Comparison of ENCODE assay signal across 1 cellular context in genomic region chr6:31528821-31529328, GRCh38.
A peak's percentile ranks its signal among the peaks of the same experiment; 100 is the strongest.
TF ChIP-seq lines count a peak whose summit lies in the region.

Gene MCCD1 (plus strand): TSS chr6:31528962. CDS start chr6:31529015, 53 bp downstream.

TF ChIP-seq in HEK293, 187 proteins besides CTCF, POLR2A, EP300 and RAD21 (continued from another document and continues in another):
- TF ChIP-seq ZFP41 (tag by site-specific recombination; IDR thresholded peaks at IDR 0.05; ENCODE audit: borderline replicate concordance) (no peak), ZNF791 (tag by site-specific recombination; IDR thresholded peaks at IDR 0.05) (no peak), ZSCAN23 (tag by site-specific recombination; IDR thresholded peaks at IDR 0.05) (no peak), ZNF560 (tag by site-specific recombination; IDR thresholded peaks at IDR 0.05; ENCODE audit: borderline replicate concordance) (no peak), ZFP3 (tag by site-specific recombination; IDR thresholded peaks at IDR 0.05; ENCODE audit: low read depth) (no peak), ZSCAN4 (tag by site-specific recombination; IDR thresholded peaks at IDR 0.05) (no peak), ZNF23 (tag by site-specific recombination; IDR thresholded peaks at IDR 0.05; ENCODE audit: borderline replicate concordance) (no peak), ZNF174 (tag by site-specific recombination; IDR thresholded peaks at IDR 0.05) (no peak), ZNF10 (tag by site-specific recombination; IDR thresholded peaks at IDR 0.05) (no peak), ZFP37 (tag by site-specific recombination; IDR thresholded peaks at IDR 0.05) (no peak), ZNF555 (tag by site-specific recombination; conservative IDR thresholded peaks at IDR 0.05) (no peak), ZNF585B (tag by site-specific recombination; IDR thresholded peaks at IDR 0.05) (0 out of 2 replicates have a peak, but pooled peaks have one; percentile 17), ZNF701 (tag by site-specific recombination; IDR thresholded peaks at IDR 0.05) (no peak), ZNF433 (tag by site-specific recombination; IDR thresholded peaks at IDR 0.05; ENCODE audit: low read depth) (no peak), ZNF18 (tag by site-specific recombination; IDR thresholded peaks at IDR 0.05) (no peak), ZSCAN30 (tag by site-specific recombination; IDR thresholded peaks at IDR 0.05) (no peak), ZNF621 (tag by site-specific recombination; IDR thresholded peaks at IDR 0.05) (no peak), ZNF658 (tag by site-specific recombination; IDR thresholded peaks at IDR 0.05) (no peak), ZNF274 (IDR thresholded peaks at IDR 0.05; ENCODE audit: low read length) (no peak), ZNF274 (tag by site-specific recombination; IDR thresholded peaks at IDR 0.05; ENCODE audit: borderline replicate concordance) (no peak), ZNF623 (tag by site-specific recombination; IDR thresholded peaks at IDR 0.05) (no peak), FEZF1 (tag by site-specific recombination; IDR thresholded peaks at IDR 0.05) (no peak), EGR2 (tag by site-specific recombination; IDR thresholded peaks at IDR 0.05; ENCODE audit: low read depth) (no peak), MYNN (tag by site-specific recombination; IDR thresholded peaks at IDR 0.05; ENCODE audit: borderline replicate concordance) (no peak), ZNF610 (tag by site-specific recombination; IDR thresholded peaks at IDR 0.05; ENCODE audit: borderline replicate concordance) (no peak), YY1 (tag by site-specific recombination; IDR thresholded peaks at IDR 0.05) (no peak), HIC1 (tag by site-specific recombination; IDR thresholded peaks at IDR 0.05) (peak; percentile 68), ZNF513 (tag by site-specific recombination; IDR thresholded peaks at IDR 0.05) (no peak), ZNF223 (tag by site-specific recombination; IDR thresholded peaks at IDR 0.05) (no peak), KLF1 (tag by site-specific recombination; IDR thresholded peaks at IDR 0.05) (peak; percentile 52; the same call in 1 of the 2 replicates), ZNF391 (tag by site-specific recombination; IDR thresholded peaks at IDR 0.05; ENCODE audit: borderline replicate concordance, low read depth) (no peak; the same call in 1 of the 2 replicates), ZNF2 (tag by site-specific recombination; IDR thresholded peaks at IDR 0.05) (no peak), PRDM1 (tag by site-specific recombination; IDR thresholded peaks at IDR 0.05) (no peak), ZBTB17 (tag by site-specific recombination; IDR thresholded peaks at IDR 0.05) (no peak), ZNF571 (tag by site-specific recombination; IDR thresholded peaks at IDR 0.05) (no peak), ZBTB44 (tag by site-specific recombination; IDR thresholded peaks at IDR 0.05) (no peak), ZNF654 (tag by site-specific recombination; IDR thresholded peaks at IDR 0.05; ENCODE audit: low read depth) (no peak), PRDM2 (tag by site-specific recombination; IDR thresholded peaks at IDR 0.05; ENCODE audit: borderline replicate concordance) (no peak), ZNF121 (tag by site-specific recombination; IDR thresholded peaks at IDR 0.05) (no peak), PATZ1 (tag by site-specific recombination; IDR thresholded peaks at IDR 0.05) (no peak; the same call in 1 of the 2 replicates), PRDM4 (tag by site-specific recombination; IDR thresholded peaks at IDR 0.05) (no peak), MEIS1 (CRISPR knock-in tag; IDR thresholded peaks at IDR 0.05; ENCODE audit: borderline replicate concordance) (no peak), OSR2 (tag by site-specific recombination; IDR thresholded peaks at IDR 0.05) (no peak), ZNF146 (tag by site-specific recombination; IDR thresholded peaks at IDR 0.05) (no peak)
